ENCODE assay signal across 6 cellular contexts in genomic region chr19:49117677-49118564, GRCh38. TPM values are rescaled to one million over a fixed set of nuclear protein-coding genes. Genes with fewer than 3 reads are reported as not detected.
DNase-seq lines count a peak whose midpoint lies in the region; TF ChIP-seq lines count a peak whose summit lies in the region.

No MANE protein-coding gene starts in this region.

- intact Hi-C loops in sigmoid colon (cut with DNase I), result no loop called here

- H3K9me3 ChIP-seq in MG63, result no peaks in the 10 kb centered on the region
- no peaks in the 10 kb centered on the region for H3K9me3 ChIP-seq in endocrine pancreas (ENCODE audit: control insufficient read depth, low read length)
- no peaks in the 10 kb centered on the region for H3K9me3 ChIP-seq in sigmoid colon

- 63 to 70% methylated on average over 26 of the region's 26 CpGs for WGBS in sigmoid colon, 2 donors

- H3K27me3 ChIP-seq in MG63, result peaks cover 17% of the 10 kb centered on the region
- no peaks in the 10 kb centered on the region for H3K27me3 ChIP-seq in endocrine pancreas (ENCODE audit: control insufficient read depth, insufficient read depth, low read length)
- H3K27me3 ChIP-seq in sigmoid colon, result no peaks in the 10 kb centered on the region

- no peak for TF ChIP-seq CTCF in sigmoid colon (IDR thresholded peaks at IDR 0.05)

- peak overlapping the region; percentile 91 to 96 (median 95) for H3K27ac ChIP-seq in sigmoid colon

- TF ChIP-seq POLR2A in sigmoid colon (IDR thresholded peaks at IDR 0.05), result no peak

- no peak for DNase-seq in MG63
- no peak for DNase-seq in sigmoid colon
- no peak for DNase-seq in cerebellum (ENCODE audit: low spot score)
- no peak for DNase-seq in DMS53 treated with DMSO at 0.1 percent for 48 hours (lab: John Stamatoyannopoulos, UW; ENCODE audit: unreplicated experiment)
- DNase-seq in hepatic stellate cell (ENCODE audit: low spot score), result no peak

- H3K4me1 ChIP-seq in endocrine pancreas (ENCODE audit: control insufficient read depth, insufficient read depth, low read length), result no peaks in the 10 kb centered on the region
- peaks cover 0 to 42% (median 34%) of the 10 kb centered on the region in 4 donors for H3K4me1 ChIP-seq in sigmoid colon

- H3K36me3 ChIP-seq in MG63 (no peaks in the 10 kb centered on the region), endocrine pancreas (ENCODE audit: control insufficient read depth, insufficient read depth, low read length) (no peaks in the 10 kb centered on the region), sigmoid colon (no peaks in the 10 kb centered on the region)

- H3K9ac ChIP-seq in endocrine pancreas (ENCODE audit: control insufficient read depth, insufficient read depth, low read length), result peak overlapping the region; percentile 74

- TF ChIP-seq EP300 in sigmoid colon (IDR thresholded peaks at IDR 0.05), result no peak

- H3K4me3 ChIP-seq in MG63 (peak overlapping the region; percentile 68), endocrine pancreas (ENCODE audit: control insufficient read depth, insufficient read depth, low read length) (no peak overlapping the region), sigmoid colon (peak overlapping the region; percentile 33 to 69 (median 66))

RNA-seq across cellular contexts. Expression of gene C19orf73, which starts 1.0 kb away (rescaled TPM):
- 3.7 and 4.6 TPM in 2 replicates for total RNA-seq in MG63 (2014; rRNA removed; shearing (Covaris generic); ENCODE audit: low replicate concordance)
- total RNA-seq in sigmoid colon (1 to 10 TPM in 3 of 4 donors, not detected in 1; 1.6 to 2.1 (median 1.8) TPM), cerebellum (1.5 TPM)
- polyA plus RNA-seq in sigmoid colon, result 1 to 10 TPM; 2.4 to 5.1 (median 3.3) TPM

RNA-seq across cellular contexts. Expression of gene PPFIA3, which starts 1.4 kb away (rescaled TPM):
- 3.4 and 21.4 TPM in 2 replicates for total RNA-seq in MG63 (2014; rRNA removed; shearing (Covaris generic); ENCODE audit: low replicate concordance)
- total RNA-seq in sigmoid colon (1 to 10 TPM; 2.0 to 3.9 (median 3.1) TPM), cerebellum (32.6 TPM)
- polyA plus RNA-seq in sigmoid colon, result 10 to 100 TPM; 18.6 to 35.3 (median 21.3) TPM

RNA-seq across cellular contexts. Expression of gene LIN7B, which starts 3.8 kb away (rescaled TPM):
- 12.3 and 20.4 TPM in 2 replicates for total RNA-seq in MG63 (2014; rRNA removed; shearing (Covaris generic); ENCODE audit: low replicate concordance)
- total RNA-seq in sigmoid colon (10 to 100 TPM; 17.4 to 28.8 (median 26.7) TPM), cerebellum (12.9 TPM)
- polyA plus RNA-seq in sigmoid colon, result 10 to 100 TPM in 2 of 3 donors, 1 to 10 TPM in 1; 9.9 to 12.0 (median 12.0) TPM

RNA-seq across cellular contexts. Expression of gene SNRNP70, which starts 32.7 kb away (rescaled TPM):
- 172 and 247 TPM in 2 replicates for total RNA-seq in MG63 (2014; rRNA removed; shearing (Covaris generic); ENCODE audit: low replicate concordance)
- 100 to 1,000 TPM; 156 to 382 (median 237) TPM for total RNA-seq in sigmoid colon
- polyA plus RNA-seq in sigmoid colon, result 100 to 1,000 TPM in 1 of 3 donors, 10 to 100 TPM in 2; 33.8 to 227 (median 40.2) TPM
- total RNA-seq in cerebellum, result 234 TPM

RNA-seq across cellular contexts. Expression of gene HRC, which starts 37.3 kb away (rescaled TPM):
- total RNA-seq in MG63 (2014; rRNA removed; shearing (Covaris generic); ENCODE audit: low replicate concordance), result not detected in 2 replicates
- total RNA-seq in sigmoid colon (1 to 10 TPM in 1 of 4 donors, under 1 TPM in 3; 0.16 to 1.1 (median 0.69) TPM), cerebellum (0.91 TPM)
- 1 to 10 TPM in 2 of 3 donors, under 1 TPM in 1; 0.46 to 6.6 (median 1.7) TPM for polyA plus RNA-seq in sigmoid colon
